In genomic region chr1:202961220-202961880, GRCh38 we compare ENCODE assay signal across 22 cellular contexts.
"Had no signal": no experiment of that assay in that cellular context is flagged by ENCODE, and none has a peak within 500 bp of the region (broad histone marks: within the 10 kb centered on the region; RNA-seq: fewer than 3 reads in every experiment).

No MANE protein-coding gene starts in this region.

- H2AFZ ChIP-seq: neural progenitor cell had no signal

- H3K27me3 Mint-ChIP-seq: activated CD4-positive, alpha-beta T cell treated with anti-CD3 and anti-CD28 coated beads, Interleukin-2, amount 10 ng/mL, durations not matched to agents 24 days and 14 days; activated CD8-positive, alpha-beta memory T cell treated with anti-CD3 and anti-CD28 coated beads, Interleukin-2, amount 10 ng/mL, durations not matched to agents 7 days and 5 days; activated CD8-positive, alpha-beta T cell treated with anti-CD3 and anti-CD28 coated beads for 36 hours; activated naive CD8-positive, alpha-beta T cell; naive B cell had no signal

- H3K9me3 ChIP-seq: adrenal gland, ascending aorta had no signal

- ATAC-seq: activated CD8-positive, alpha-beta memory T cell treated with anti-CD3 and anti-CD28 coated beads, Interleukin-2, amount 10 ng/mL, durations not matched to agents 7 days and 5 days; activated CD8-positive, alpha-beta T cell treated with anti-CD3 and anti-CD28 coated beads for 36 hours; foreskin keratinocyte; left ventricle myocardium superior; stimulated activated naive CD8-positive, alpha-beta T cell treated with anti-CD3 and anti-CD28 coated beads, Interleukin-15, Interleukin-2, amounts not matched to agents 100 U/mL and 50 U/mL, for 24 hours had no signal

- H3K9ac ChIP-seq: neural progenitor cell had no signal

- DNase-seq: activated CD4-positive, alpha-beta T cell treated with anti-CD3 and anti-CD28 coated beads, Interleukin-2, amount 10 ng/mL, durations not matched to agents 24 days and 14 days; activated CD8-positive, alpha-beta memory T cell treated with anti-CD3 and anti-CD28 coated beads, Interleukin-2, amount 10 ng/mL, durations not matched to agents 7 days and 5 days; activated CD8-positive, alpha-beta T cell treated with anti-CD3 and anti-CD28 coated beads for 36 hours; activated gamma-delta T cell treated with Interleukin-2 at 50 U/mL for 16 hours; activated T-cell treated with anti-CD3 and anti-CD28 coated beads for 4 hours; adrenal gland; central memory CD4-positive, alpha-beta T cell; dermis blood vessel endothelial cell; effector CD8-positive, alpha-beta T cell; foreskin keratinocyte; kidney glomerular epithelial cell; left ventricle myocardium superior; mammary epithelial cell; naive B cell; retina; stimulated activated CD4-positive, alpha-beta T cell treated with anti-CD3 and anti-CD28 coated beads, Interleukin-12 subunit alpha, Interleukin-12 subunit beta, amount 100 ng/mL, for 4 hours; stimulated activated CD4-positive, alpha-beta T cell treated with anti-CD3 and anti-CD28 coated beads, Interleukin-4, amount 100 ng/mL, for 4 hours; stimulated activated naive CD8-positive, alpha-beta T cell treated with anti-CD3 and anti-CD28 coated beads, Interleukin-15, Interleukin-2, amounts not matched to agents 100 U/mL and 50 U/mL, for 24 hours; T-helper 2 cell had no signal

- H3K27me3 ChIP-seq: adrenal gland, ascending aorta, foreskin keratinocyte had no signal

- H3K27ac ChIP-seq: adrenal gland, ascending aorta, foreskin keratinocyte, neural progenitor cell had no signal

- H3K4me3 Mint-ChIP-seq: activated CD4-positive, alpha-beta T cell treated with anti-CD3 and anti-CD28 coated beads, Interleukin-2, amount 10 ng/mL, durations not matched to agents 24 days and 14 days; activated CD8-positive, alpha-beta memory T cell treated with anti-CD3 and anti-CD28 coated beads, Interleukin-2, amount 10 ng/mL, durations not matched to agents 7 days and 5 days; activated CD8-positive, alpha-beta T cell treated with anti-CD3 and anti-CD28 coated beads for 36 hours; activated naive CD8-positive, alpha-beta T cell; neural progenitor cell had no signal

- H3K4me2 ChIP-seq: neural progenitor cell had no signal

- H3K27ac Mint-ChIP-seq: activated CD4-positive, alpha-beta T cell treated with anti-CD3 and anti-CD28 coated beads, Interleukin-2, amount 10 ng/mL, durations not matched to agents 24 days and 14 days; activated CD8-positive, alpha-beta memory T cell treated with anti-CD3 and anti-CD28 coated beads, Interleukin-2, amount 10 ng/mL, durations not matched to agents 7 days and 5 days; activated CD8-positive, alpha-beta T cell treated with anti-CD3 and anti-CD28 coated beads for 36 hours; activated naive CD8-positive, alpha-beta T cell; naive B cell; neural progenitor cell had no signal

- H3K4me3 ChIP-seq: adrenal gland, ascending aorta, neural progenitor cell had no signal

- H3K9me3 Mint-ChIP-seq: activated CD4-positive, alpha-beta T cell treated with anti-CD3 and anti-CD28 coated beads, Interleukin-2, amount 10 ng/mL, durations not matched to agents 24 days and 14 days; activated CD8-positive, alpha-beta T cell treated with anti-CD3 and anti-CD28 coated beads for 36 hours; naive B cell; neural progenitor cell had no signal

- H3K36me3 ChIP-seq: neural progenitor cell had no signal
